In the genomic region with DNA sequence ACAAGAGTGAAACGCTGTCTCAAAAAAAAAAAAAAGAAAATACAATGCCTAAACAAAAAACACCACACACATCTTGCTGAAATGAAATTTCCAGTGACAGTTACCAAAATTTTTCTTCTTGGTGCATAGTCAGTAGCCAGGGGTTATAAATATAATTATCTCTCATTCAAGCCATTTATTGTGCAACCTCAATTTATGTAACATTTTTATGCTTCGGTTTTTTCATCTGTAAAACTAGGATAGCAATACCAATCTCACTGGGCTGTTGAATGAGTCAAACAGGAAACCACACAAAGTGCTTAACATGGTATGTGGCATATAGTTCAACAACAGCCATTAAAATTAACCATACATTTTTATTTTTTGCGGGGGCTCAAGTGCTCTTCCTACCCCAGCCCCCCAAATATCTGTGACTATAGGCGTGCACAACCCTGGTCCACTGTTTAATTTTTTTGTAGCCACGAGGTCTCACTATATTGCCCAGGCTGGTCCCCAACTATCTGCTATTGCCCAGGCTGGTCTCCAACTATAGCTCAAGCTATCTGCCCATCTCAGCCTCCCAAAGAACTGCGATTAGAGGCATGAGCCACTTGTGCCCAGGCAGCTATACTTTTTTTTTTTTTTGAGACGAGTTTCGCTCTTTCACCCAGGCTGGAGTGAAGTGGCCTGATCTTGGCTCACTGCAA, we compare ENCODE assay signal across 11 cellular contexts. TPM values are rescaled to one million over a fixed set of nuclear protein-coding genes. Genes with fewer than 3 reads are reported as not detected.
A peak's percentile ranks its signal among the peaks of the same experiment; 100 is the strongest.
DNase-seq lines count a peak whose midpoint lies in the region; ATAC-seq and TF ChIP-seq lines count a peak whose summit lies in the region.
"Had no signal": no experiment of that assay in that cellular context is flagged by ENCODE, and none has a peak within 500 bp of the region (broad histone marks: within the 10 kb centered on the region; RNA-seq: fewer than 3 reads in every experiment).

No MANE protein-coding gene starts in this region.

- intact Hi-C loops in natural killer cell (cut with micrococcal nuclease), result loop anchor here (5.0 kb wide), 2 partner anchors 118 to 138 kb away; no protein-coding TSS in a partner anchor
- intact Hi-C loops in left lung (cut with DNase I), result no loop called here

- H3K27ac ChIP-seq in left lung, result no peak overlapping the region
- H3K27ac ChIP-seq: cardiac muscle cell had no signal

- H3K36me3 Mint-ChIP-seq in activated naive CD8-positive, alpha-beta T cell, result peaks cover 11% of the 10 kb centered on the region
- H3K36me3 Mint-ChIP-seq in natural killer cell, result no peaks in the 10 kb centered on the region

- ATAC-seq in natural killer cell (peak; percentile 29 to 40 (median 30)), left lung (no peak)

- peak overlapping the region; percentile 52 for H3K27ac Mint-ChIP-seq in activated naive CD8-positive, alpha-beta T cell
- peak overlapping the region; percentile 80 to 83 for H3K27ac Mint-ChIP-seq in natural killer cell
- H3K27ac Mint-ChIP-seq: memory B cell had no signal

- H3K79me2 ChIP-seq in Loucy (ENCODE audit: insufficient read depth, low read length), result peaks cover 40% of the 10 kb centered on the region

- peaks cover 7% of the 10 kb centered on the region for H3F3A ChIP-seq in Loucy (ENCODE audit: low read depth)

- no peak overlapping the region for H3K9ac ChIP-seq in Loucy (ENCODE audit: low read depth, low read length, poor library complexity, severe bottlenecking)

- TF ChIP-seq CTCF in Loucy (conservative IDR thresholded peaks at IDR 0.05; ENCODE audit: low read length), result no peak
- TF ChIP-seq CTCF in natural killer cell (IDR thresholded peaks at IDR 0.05), result no peak
- TF ChIP-seq CTCF in left lung (IDR thresholded peaks at IDR 0.05), result no peak

- H3K4me3 ChIP-seq in Loucy (ENCODE audit: low read length, poor library complexity, severe bottlenecking), result peak overlapping the region; percentile 24
- H3K4me3 ChIP-seq in left lung, result no peak overlapping the region
- H3K4me3 ChIP-seq: cardiac muscle cell had no signal

- peaks cover 4% of the 10 kb centered on the region; the same call in 1 of the 2 replicates for H3K36me3 ChIP-seq in Loucy (ENCODE audit: insufficient read depth, low read length)
- peaks cover 0 to 31% of the 10 kb centered on the region in 2 donors for H3K36me3 ChIP-seq in left lung

- H3K4me1 ChIP-seq in Loucy (ENCODE audit: insufficient read depth, low read length, poor library complexity, severe bottlenecking), result peaks cover 28% of the 10 kb centered on the region
- peaks cover 15 to 41% of the 10 kb centered on the region in 2 donors for H3K4me1 ChIP-seq in left lung

- H2AFZ ChIP-seq in Loucy (ENCODE audit: low read length), result no peak overlapping the region

- peak; percentile 55 for DNase-seq in GM04504 (ENCODE audit: low read depth)
- DNase-seq in natural killer cell, result no peak
- DNase-seq in stimulated activated CD4-positive, alpha-beta T cell treated with anti-CD3 and anti-CD28 coated beads, Interleukin-2, amount 100 ng/mL, for 24 hours, result no peak
- DNase-seq in activated CD4-positive, CD25-positive, alpha-beta regulatory T cell treated with anti-CD3 and anti-CD28 coated beads, Interleukin-2, amount 50 U/mL, for 72 hours, result no peak
- DNase-seq in left lung, result no peak
- no peak for DNase-seq in C1 segment of cervical spinal cord (lab: John Stamatoyannopoulos, UW)
- DNase-seq: SHP77 treated with DMSO at 0.1 percent for 48 hours had no signal

- H3K9me3 Mint-ChIP-seq in activated naive CD8-positive, alpha-beta T cell (ENCODE audit: low read depth), result no peaks in the 10 kb centered on the region
- H3K9me3 Mint-ChIP-seq in natural killer cell, result no peaks in the 10 kb centered on the region
- H3K9me3 Mint-ChIP-seq: memory B cell had no signal

- H3K9me3 ChIP-seq in Loucy (ENCODE audit: insufficient read depth, low read depth, low read length) (no peaks in the 10 kb centered on the region), left lung (no peaks in the 10 kb centered on the region)

- H3K4me2 ChIP-seq in Loucy (ENCODE audit: low read depth, low read length, poor library complexity, severe bottlenecking), result peak overlapping the region; percentile 55

- H3K4me1 Mint-ChIP-seq in activated naive CD8-positive, alpha-beta T cell (ENCODE audit: low read depth), result peaks cover 30% of the 10 kb centered on the region
- peaks cover 44 to 45% of the 10 kb centered on the region in 2 donors for H3K4me1 Mint-ChIP-seq in natural killer cell

- H3K9me2 ChIP-seq in Loucy (replicated peaks; ENCODE audit: low read depth, low read length), result no peaks in the 10 kb centered on the region

- peaks cover 38% of the 10 kb centered on the region for H4K20me1 ChIP-seq in Loucy (ENCODE audit: insufficient read depth, low read length, poor library complexity, severe bottlenecking)

- H3K27me3 ChIP-seq in Loucy (ENCODE audit: insufficient read depth, low read length, poor library complexity, severe bottlenecking), result peaks cover 9% of the 10 kb centered on the region
- no peaks in the 10 kb centered on the region for H3K27me3 ChIP-seq in left lung
- H3K27me3 ChIP-seq: cardiac muscle cell had no signal

- H3K27me3 Mint-ChIP-seq in activated naive CD8-positive, alpha-beta T cell, result no peaks in the 10 kb centered on the region
- no peaks in the 10 kb centered on the region for H3K27me3 Mint-ChIP-seq in natural killer cell (ENCODE audit: low read depth in 2 of 2)
- H3K27me3 Mint-ChIP-seq: memory B cell had no signal

- peak overlapping the region; percentile 55 for H3K4me3 Mint-ChIP-seq in activated naive CD8-positive, alpha-beta T cell
- H3K4me3 Mint-ChIP-seq in natural killer cell, result peak overlapping the region; percentile 64
- H3K4me3 Mint-ChIP-seq: memory B cell had no signal

RNA-seq across cellular contexts. Expression of a gene that starts 2.6 kb away (rescaled TPM):
- total RNA-seq in natural killer cell, result 10 to 100 TPM; 29.5 to 44.4 (median 31.6) TPM
- 10 to 100 TPM; 58.5 to 66.7 TPM for total RNA-seq in left lung

RNA-seq across cellular contexts. Expression of a gene that starts 2.9 kb away (rescaled TPM):
- total RNA-seq in natural killer cell (100 to 1,000 TPM; 164 to 220 (median 173) TPM), left lung (100 to 1,000 TPM; 210 to 255 TPM)
